10 cellular contexts compared by ENCODE assay signal in genomic region chr11:114308689-114309089, GRCh38. TPM values are rescaled to one million over a fixed set of nuclear protein-coding genes. Genes with fewer than 3 reads are reported as not detected.
A peak's percentile ranks its signal among the peaks of the same experiment; 100 is the strongest.
DNase-seq lines count a peak whose midpoint lies in the region; ATAC-seq and TF ChIP-seq lines count a peak whose summit lies in the region.
"Had no signal": no experiment of that assay in that cellular context is flagged by ENCODE, and none has a peak within 500 bp of the region (broad histone marks: within the 10 kb centered on the region; RNA-seq: fewer than 3 reads in every experiment).

No MANE protein-coding gene starts in this region.

- H3K36me3 ChIP-seq in SK-N-SH (replicated peaks in 1 of 2; ENCODE audit: control insufficient read depth in 1 of 2, insufficient read depth in 2 of 2, low read length in 1 of 2) (peaks cover 7 to 21% of the 10 kb centered on the region in 2 experiments), gastroesophageal sphincter (peaks cover 0 to 21% of the 10 kb centered on the region in 2 donors), gastrocnemius medialis (peaks cover 3 to 28% of the 10 kb centered on the region in 2 donors)

- no peak overlapping the region for H3K4me3 Mint-ChIP-seq in immature natural killer cell
- H3K4me3 Mint-ChIP-seq: activated T-cell treated with anti-CD3 and anti-CD28 coated beads, Interleukin-2, amount 50 U/mL, for 72 hours had no signal

- no peak overlapping the region for H3K27ac Mint-ChIP-seq in immature natural killer cell
- H3K27ac Mint-ChIP-seq: activated T-cell treated with anti-CD3 and anti-CD28 coated beads, Interleukin-2, amount 50 U/mL, for 72 hours had no signal

- 0 out of 2 replicates have a peak overlapping the region, but pooled peaks have one; percentile 47 for H3K4me2 ChIP-seq in SK-N-SH

- peaks cover 5 to 25% (median 9%) of the 10 kb centered on the region in 3 donors for H3K27me3 Mint-ChIP-seq in immature natural killer cell (ENCODE audit: low read depth in 3 of 3)

- H4K20me1 ChIP-seq in SK-N-SH (ENCODE audit: insufficient read depth): no peaks in the 10 kb centered on the region

- CTCF ChIA-PET in SK-N-SH (lab: Yijun Ruan, JAX): interaction anchor here (1.1 to 2.5 kb wide), 5 partner anchors 9 to 317 kb away, joined by 3 to 12 read pairs (median 9); no protein-coding TSS in a partner anchor

- H3K4me1 ChIP-seq in SK-N-SH (ENCODE audit: control insufficient read depth in 1 of 2, insufficient read depth in 2 of 2, low read depth in 1 of 2, low read length in 1 of 2) (peaks cover 0 to 11% of the 10 kb centered on the region in 2 experiments; a peak in 1 of 4 replicates), gastroesophageal sphincter (peaks cover 0 to 19% (median 3%) of the 10 kb centered on the region in 3 donors), gastrocnemius medialis (peaks cover 17 to 21% of the 10 kb centered on the region in 2 donors)

- H3K4me3 ChIP-seq in SK-N-SH (ENCODE audit: low read depth in 2 of 2, low read length in 1 of 2) (no peak overlapping the region), gastroesophageal sphincter (no peak overlapping the region), gastrocnemius medialis (peak overlapping the region in 3 of 4 donors; percentile 22 to 51 (median 39))

- peaks cover 63% of the 10 kb centered on the region for H3K79me2 ChIP-seq in SK-N-SH (ENCODE audit: insufficient read depth)

- H3K27me3 ChIP-seq in SK-N-SH (ENCODE audit: insufficient read depth) (no peaks in the 10 kb centered on the region), gastroesophageal sphincter (peaks cover 22% of the 10 kb centered on the region), gastrocnemius medialis (peaks cover 0 to 7% (median 0%) of the 10 kb centered on the region in 3 donors)

- peak overlapping the region; percentile 59 to 86; a peak in 3 of 4 replicates for H3K27ac ChIP-seq in SK-N-SH (ENCODE audit: low read depth in 2 of 2, low read length in 1 of 2)
- H3K27ac ChIP-seq in gastroesophageal sphincter: peak overlapping the region in 3 of 4 donors; percentile 61 to 73 (median 62)
- peak overlapping the region; percentile 65 to 80 (median 74) for H3K27ac ChIP-seq in gastrocnemius medialis

- peak; percentile 27 for DNase-seq in ELF-1 (ENCODE audit: low read depth, low spot score)
- no peak for DNase-seq in SK-N-SH
- peak; percentile 25 to 61 for DNase-seq in gastrocnemius medialis
- no peak for DNase-seq in superior temporal gyrus (ENCODE audit: extremely low spot score)
- DNase-seq in immature natural killer cell: no peak
- DNase-seq: activated T-cell treated with anti-CD3 and anti-CD28 coated beads, Interleukin-2, amount 50 U/mL, for 72 hours; T-helper 9 cell had no signal

- no peaks in the 10 kb centered on the region for H3K9me2 ChIP-seq in SK-N-SH

- WGBS in SK-N-SH (ENCODE audit: low lambda C conversion rate): 73% methylated on average over 6 of the region's 6 CpGs
- WGBS in gastroesophageal sphincter (ENCODE audit: low coverage in 1 of 2), 2 donors: 77% methylated on average over 6 of the region's 6 CpGs; no CpG with 5 or more reads in 1 of the 2 donors

- no peak for TF ChIP-seq POLR2A in gastroesophageal sphincter (IDR thresholded peaks at IDR 0.05)
- TF ChIP-seq POLR2A in gastrocnemius medialis (IDR thresholded peaks at IDR 0.05): peak in 1 of 2 donors; percentile 37

- no peaks in the 10 kb centered on the region for H3F3A ChIP-seq in SK-N-SH (replicated peaks; ENCODE audit: insufficient read depth)

- in situ Hi-C loops in gastrocnemius medialis (cut with MboI; ENCODE audit: low sequenced_read_pairs in 4 of 4): no loop called here

- TF ChIP-seq CTCF in SK-N-SH (IDR thresholded peaks at IDR 0.05) (no peak), gastroesophageal sphincter (IDR thresholded peaks at IDR 0.05) (no peak), gastrocnemius medialis (IDR thresholded peaks at IDR 0.05 in 4 of 5, conservative IDR thresholded peaks at IDR 0.05 in 1 of 5) (no peak)

- TF ChIP-seq RAD21 in SK-N-SH (IDR thresholded peaks at IDR 0.05; ENCODE audit: low read length): no peak

- TF ChIP-seq EP300 in SK-N-SH (IDR thresholded peaks at IDR 0.05; ENCODE audit: borderline replicate concordance in 1 of 2, low read depth in 1 of 2, low read length in 1 of 2) (no peak), gastroesophageal sphincter (IDR thresholded peaks at IDR 0.05) (no peak)

- no peak overlapping the region for H3K9ac ChIP-seq in SK-N-SH

- intact Hi-C loops in gastrocnemius medialis (cut with DNase I; ENCODE audit: low total_unique reads): no loop called here

- no peaks in the 10 kb centered on the region for H3K9me3 ChIP-seq in SK-N-SH
- no peaks in the 10 kb centered on the region for H3K9me3 ChIP-seq in gastroesophageal sphincter
- H3K9me3 ChIP-seq in gastrocnemius medialis: no peaks in the 10 kb centered on the region

- H3K36me3 Mint-ChIP-seq in immature natural killer cell: no peaks in the 10 kb centered on the region

- ATAC-seq in gastroesophageal sphincter (peak; percentile 76), gastrocnemius medialis (peak; percentile 77 to 83), GM19351 (IDR thresholded peaks at IDR 0.05; ENCODE audit: unreplicated experiment) (no peak), HG02938 (IDR thresholded peaks at IDR 0.05; ENCODE audit: unreplicated experiment) (no peak)
- ATAC-seq: activated T-cell treated with anti-CD3 and anti-CD28 coated beads, Interleukin-2, amount 50 U/mL, for 72 hours had no signal

- H3K9me3 Mint-ChIP-seq in immature natural killer cell: no peaks in the 10 kb centered on the region

- no peak overlapping the region for H2AFZ ChIP-seq in SK-N-SH (ENCODE audit: low read depth)

- POLR2A ChIA-PET in SK-N-SH (lab: Yijun Ruan, JAX): no interaction called here

- no peaks in the 10 kb centered on the region for H3K4me1 Mint-ChIP-seq in immature natural killer cell

TF ChIP-seq in SK-N-SH, 30 proteins besides CTCF, POLR2A, EP300 and RAD21:
- TF ChIP-seq ELF1 (IDR thresholded peaks at IDR 0.05): no peak
- TF ChIP-seq SIN3A (IDR thresholded peaks at IDR 0.05; ENCODE audit: borderline replicate concordance, low read depth, low read length): no peak

RNA-seq across cellular contexts. Expression of gene NNMT, which starts 12.5 kb away (rescaled TPM):
- polyA plus RNA-seq in SK-N-SH (2012; rRNA removed) (84.6 and 106 TPM in 2 replicates), immature natural killer cell (1 to 10 TPM in 1 of 3 donors, under 1 TPM in 1, not detected in 1; 0.68 to 1.0 TPM)
- polyA plus RNA-seq in SK-N-SH (2012; cell fraction: cytosol; rRNA removed): 90.6 and 92.0 TPM in 2 replicates
- 109 and 183 TPM in 2 replicates for polyA plus RNA-seq in SK-N-SH (2012; cell fraction: nucleus; rRNA removed)
- total RNA-seq in gastroesophageal sphincter (100 to 1,000 TPM in 3 of 4 donors, 10 to 100 TPM in 1; 39.4 to 409 (median 243) TPM), gastrocnemius medialis (100 to 1,000 TPM; 157 to 968 (median 541) TPM)
- total RNA-seq: activated T-cell treated with anti-CD3 and anti-CD28 coated beads, Interleukin-2, amount 50 U/mL, for 72 hours had no signal

Comparison
In these comparisons a context has a peak if more than half of its experiments do, and no peak if none do; other contexts are left out.
1. DNase-seq: peak in ELF-1 (single experiment) and gastrocnemius medialis (2 of 2); none in SK-N-SH (single experiment), superior temporal gyrus (single experiment) and immature natural killer cell (0 of 3).
2. H3K4me3 ChIP-seq: peak in gastrocnemius medialis (3 of 4); none in SK-N-SH (0 of 2) and gastroesophageal sphincter (0 of 2).
3. ATAC-seq: peak in gastroesophageal sphincter (single experiment) and gastrocnemius medialis (2 of 2); none in GM19351 (single experiment) and HG02938 (single experiment).
4. Peak in every context shown above with its lines, with median percentiles within 50 percentile points of each other: H3K27ac ChIP-seq.